In genomic region chr11:44110231-44110679, GRCh38 we compare ENCODE assay signal across 8 cellular contexts. TPM values are rescaled to one million over a fixed set of nuclear protein-coding genes. Genes with fewer than 3 reads are reported as not detected.
DNase-seq lines count a peak whose midpoint lies in the region; ATAC-seq and TF ChIP-seq lines count a peak whose summit lies in the region.

No MANE protein-coding gene starts in this region.

- TF ChIP-seq POLR2A in testis (IDR thresholded peaks at IDR 0.05), result no peak

- H3K27me3 ChIP-seq in CD4-positive, CD25-positive, alpha-beta regulatory T cell (ENCODE audit: control insufficient read depth, insufficient read depth, low read length), result no peaks in the 10 kb centered on the region
- no peaks in the 10 kb centered on the region for H3K27me3 ChIP-seq in testis

- DNase-seq in CD4-positive, CD25-positive, alpha-beta regulatory T cell, result peak; percentile 15 to 65 (median 32)
- DNase-seq in NCI-H446 (lab: John Stamatoyannopoulos, UW), result peak; percentile 47 to 69
- DNase-seq in activated CD4-positive, alpha-beta T cell treated with anti-CD3 and anti-CD28 coated beads, Interleukin-2, amount 50 U/mL, for 4 hours, result peak; percentile 35 to 42
- peak; percentile 35 to 57 (median 52) for DNase-seq in effector memory CD8-positive, alpha-beta T cell
- peak; percentile 37 for DNase-seq in natural killer cell
- DNase-seq in testis, result peak; percentile 67

- no peaks in the 10 kb centered on the region for H3K9me3 ChIP-seq in CD4-positive, CD25-positive, alpha-beta regulatory T cell (ENCODE audit: control insufficient read depth in 2 of 2, low read length in 2 of 2)
- no peaks in the 10 kb centered on the region for H3K9me3 ChIP-seq in testis

- no peak overlapping the region for H3K4me3 Mint-ChIP-seq in CD4-positive, CD25-positive, alpha-beta regulatory T cell
- no peak overlapping the region for H3K4me3 Mint-ChIP-seq in effector memory CD8-positive, alpha-beta T cell
- peak overlapping the region; percentile 14 for H3K4me3 Mint-ChIP-seq in natural killer cell

- H3K27me3 Mint-ChIP-seq in CD4-positive, CD25-positive, alpha-beta regulatory T cell, result no peaks in the 10 kb centered on the region
- H3K27me3 Mint-ChIP-seq in effector memory CD8-positive, alpha-beta T cell, result no peaks in the 10 kb centered on the region
- no peaks in the 10 kb centered on the region for H3K27me3 Mint-ChIP-seq in natural killer cell (ENCODE audit: low read depth in 2 of 2)

- ATAC-seq in CD4-positive, CD25-positive, alpha-beta regulatory T cell (ENCODE audit: low read depth in 2 of 2), result peak; percentile 80 to 81
- ATAC-seq in GM19035 (IDR thresholded peaks at IDR 0.05; ENCODE audit: unreplicated experiment) (peak; percentile 98), HG03139 (IDR thresholded peaks at IDR 0.05; ENCODE audit: unreplicated experiment) (peak; percentile 94), natural killer cell (peak; percentile 87 to 100 (median 100))
- ATAC-seq in effector memory CD8-positive, alpha-beta T cell (replicated peaks), result peak; percentile 93

- H3K36me3 ChIP-seq in CD4-positive, CD25-positive, alpha-beta regulatory T cell (ENCODE audit: control insufficient read depth, insufficient read depth, low read length), result peaks cover 42% of the 10 kb centered on the region
- H3K36me3 ChIP-seq in testis (ENCODE audit: low read depth, missing control alignments), result no peaks in the 10 kb centered on the region

- TF ChIP-seq CTCF in natural killer cell (IDR thresholded peaks at IDR 0.05) (peak; percentile 78), testis (IDR thresholded peaks at IDR 0.05) (peak; percentile 24 to 72 (median 59))

- WGBS in testis, 2 donors, result 20 to 25% methylated on average over 4 of the region's 4 CpGs

- no peaks in the 10 kb centered on the region for H3K4me1 ChIP-seq in CD4-positive, CD25-positive, alpha-beta regulatory T cell (ENCODE audit: control insufficient read depth, insufficient read depth, low read length, poor library complexity, severe bottlenecking)
- H3K4me1 ChIP-seq in testis, result peaks cover 6% of the 10 kb centered on the region

- H3K4me3 ChIP-seq in CD4-positive, CD25-positive, alpha-beta regulatory T cell (ENCODE audit: low read depth, low read length), result no peak overlapping the region
- H3K4me3 ChIP-seq in testis, result no peak overlapping the region

- H3K27ac Mint-ChIP-seq in CD4-positive, CD25-positive, alpha-beta regulatory T cell, result peak overlapping the region; percentile 12 to 34 (median 33)
- peak overlapping the region; percentile 28 to 33 for H3K27ac Mint-ChIP-seq in effector memory CD8-positive, alpha-beta T cell
- H3K27ac Mint-ChIP-seq in natural killer cell, result peak overlapping the region; percentile 14 to 61

- H3K9me3 Mint-ChIP-seq in CD4-positive, CD25-positive, alpha-beta regulatory T cell, result no peaks in the 10 kb centered on the region
- H3K9me3 Mint-ChIP-seq in effector memory CD8-positive, alpha-beta T cell, result no peaks in the 10 kb centered on the region
- no peaks in the 10 kb centered on the region for H3K9me3 Mint-ChIP-seq in natural killer cell

- no peak overlapping the region for H3K27ac ChIP-seq in CD4-positive, CD25-positive, alpha-beta regulatory T cell (ENCODE audit: insufficient read depth, low read length, poor library complexity, severe bottlenecking)
- H3K27ac ChIP-seq in testis, result no peak overlapping the region

- peaks cover 45% of the 10 kb centered on the region for H3K36me3 Mint-ChIP-seq in CD4-positive, CD25-positive, alpha-beta regulatory T cell
- H3K36me3 Mint-ChIP-seq in effector memory CD8-positive, alpha-beta T cell (ENCODE audit: insufficient read depth), result peaks cover 23% of the 10 kb centered on the region
- peaks cover 10% of the 10 kb centered on the region for H3K36me3 Mint-ChIP-seq in natural killer cell

- intact Hi-C loops in natural killer cell (cut with micrococcal nuclease), result loop anchor here (1.0 kb wide), 1 partner anchor 428 kb away; no protein-coding TSS in a partner anchor
- intact Hi-C loops in testis (cut with DNase I; ENCODE audit: low total_unique reads), result no loop called here

- H3K4me1 Mint-ChIP-seq in CD4-positive, CD25-positive, alpha-beta regulatory T cell, result peaks cover 5 to 16% (median 8%) of the 10 kb centered on the region in 4 donors
- peaks cover 5 to 11% of the 10 kb centered on the region in 2 donors for H3K4me1 Mint-ChIP-seq in effector memory CD8-positive, alpha-beta T cell (ENCODE audit: low read depth in 2 of 2)
- peaks cover 9 to 20% of the 10 kb centered on the region in 2 donors for H3K4me1 Mint-ChIP-seq in natural killer cell

RNA-seq across cellular contexts. Expression of gene EXT2, which starts 14.8 kb away (rescaled TPM):
- 25.6 TPM for total RNA-seq in CD4-positive, CD25-positive, alpha-beta regulatory T cell
- polyA plus RNA-seq in CD4-positive, CD25-positive, alpha-beta regulatory T cell, result 10 to 100 TPM; 39.0 to 42.6 (median 41.4) TPM
- total RNA-seq in natural killer cell (10 to 100 TPM; 44.2 to 50.3 (median 45.8) TPM), testis (10 to 100 TPM; 60.9 to 71.2 TPM)
- 47.5 TPM for polyA plus RNA-seq in testis (ENCODE audit: insufficient read depth, low read depth, low replicate concordance)

RNA-seq across cellular contexts. Expression of gene ACCS, which starts 44.2 kb away (rescaled TPM):
- total RNA-seq in CD4-positive, CD25-positive, alpha-beta regulatory T cell, result 77.9 TPM
- 1 to 10 TPM; 1.3 to 6.9 (median 1.7) TPM for polyA plus RNA-seq in CD4-positive, CD25-positive, alpha-beta regulatory T cell
- total RNA-seq in natural killer cell, result 10 to 100 TPM; 16.3 to 32.1 (median 31.9) TPM
- total RNA-seq in testis, result 10 to 100 TPM; 63.0 to 65.4 TPM
- polyA plus RNA-seq in testis (ENCODE audit: insufficient read depth, low read depth, low replicate concordance), result 33.4 TPM
